10 cellular contexts compared by ENCODE assay signal in genomic region chr12:52010692-52011601, GRCh38. TPM values are rescaled to one million over a fixed set of nuclear protein-coding genes. Genes with fewer than 3 reads are reported as not detected.
DNase-seq lines count a peak whose midpoint lies in the region; ATAC-seq, FAIRE-seq and TF ChIP-seq lines count a peak whose summit lies in the region.
"Had no signal": no experiment of that assay in that cellular context is flagged by ENCODE, and none has a peak within 500 bp of the region (broad histone marks: within the 10 kb centered on the region; RNA-seq: fewer than 3 reads in every experiment).

No MANE protein-coding gene starts in this region.

- no peaks in the 10 kb centered on the region for H3K27me3 ChIP-seq in CD4-positive, alpha-beta T cell (ENCODE audit: control insufficient read depth, insufficient read depth, low read length)
- peaks cover 12% of the 10 kb centered on the region for H3K27me3 ChIP-seq in fibroblast of lung (ENCODE audit: control insufficient read depth, insufficient read depth, low read length)
- H3K27me3 ChIP-seq in pancreas, result no peaks in the 10 kb centered on the region

- WGBS in pancreas, 2 donors, result 53 to 61% methylated on average over 8 of the region's 8 CpGs

- no peaks in the 10 kb centered on the region for H4K20me1 ChIP-seq in fibroblast of lung (ENCODE audit: control insufficient read depth, extremely low read depth, insufficient read depth, low read length)

- peak overlapping the region; percentile 9 for H3K27ac Mint-ChIP-seq in CD4-positive, alpha-beta T cell
- H3K27ac Mint-ChIP-seq: activated CD4-positive, alpha-beta memory T cell treated with anti-CD3 and anti-CD28 coated beads for 36 hours had no signal

- no peaks in the 10 kb centered on the region for H3K27me3 Mint-ChIP-seq in CD4-positive, alpha-beta T cell

- no peak overlapping the region for H3K9ac ChIP-seq in fibroblast of lung (ENCODE audit: insufficient read depth, low read length)

- intact Hi-C loops in CD4-positive, alpha-beta T cell (cut with DNase I, micrococcal nuclease), result no loop called here
- intact Hi-C loops in pancreas (cut with DNase I), result no loop called here

- no peaks in the 10 kb centered on the region for H3K9me3 Mint-ChIP-seq in CD4-positive, alpha-beta T cell
- H3K9me3 Mint-ChIP-seq: activated CD4-positive, alpha-beta memory T cell treated with anti-CD3 and anti-CD28 coated beads for 36 hours had no signal

- ATAC-seq in CD4-positive, alpha-beta T cell (ENCODE audit: poor library complexity), result no peak
- no peak for ATAC-seq in pancreas
- no peak for ATAC-seq in HG03565 (IDR thresholded peaks at IDR 0.05; ENCODE audit: unreplicated experiment)
- ATAC-seq in GM19023 (IDR thresholded peaks at IDR 0.05; ENCODE audit: unreplicated experiment), result no peak

- no peaks in the 10 kb centered on the region for H3K79me2 ChIP-seq in fibroblast of lung (ENCODE audit: control insufficient read depth, insufficient read depth, low read length)

- no peak for FAIRE-seq in pancreas (lab: Jason Lieb, UNC)

- CTCF ChIA-PET in CD4-positive, alpha-beta T cell (lab: Charles Lee), result interaction anchor here (1.2 to 10.8 kb wide), 2 partner anchors 11 to 18 kb away, joined by 3 to 184 read pairs; no protein-coding TSS in a partner anchor

- H3K4me1 ChIP-seq in fibroblast of lung (ENCODE audit: control insufficient read depth, extremely low read depth, insufficient read depth, low read length), result peaks cover 7% of the 10 kb centered on the region
- peaks cover 0 to 7% (median 0%) of the 10 kb centered on the region in 3 donors for H3K4me1 ChIP-seq in pancreas

- no peak for DNase-seq in CD4-positive, alpha-beta T cell
- DNase-seq in NCI-H2171 treated with DMSO at 0.1 percent for 48 hours (lab: John Stamatoyannopoulos, UW), result peak; percentile 79
- no peak for DNase-seq in fibroblast of lung (ENCODE audit: low read depth in 2 of 2)
- DNase-seq in pancreas, result peak in 1 of 6 donors; percentile 7
- DNase-seq in NK-92 treated with Interleukin-12 subunit alpha and Interleukin-12 subunit beta, amount 100 ng/mL, for 24 hours (lab: John Stamatoyannopoulos, UW), result no peak
- no peak for DNase-seq in stimulated activated CD4-positive, alpha-beta T cell treated with anti-CD3 and anti-CD28 coated beads, Interleukin-2, amount 100 ng/mL, for 24 hours
- DNase-seq: activated CD4-positive, alpha-beta memory T cell treated with anti-CD3 and anti-CD28 coated beads for 36 hours; DMS79 had no signal

- POLR2A ChIA-PET in CD4-positive, alpha-beta T cell (lab: Charles Lee), result interaction anchor here (5.8 kb wide), 1 partner anchor 11 kb away, joined by 73 read pairs; no protein-coding TSS in a partner anchor

- H3K36me3 ChIP-seq in fibroblast of lung (ENCODE audit: control insufficient read depth, insufficient read depth, low read length) (no peaks in the 10 kb centered on the region), pancreas (peaks cover 0 to 11% (median 0%) of the 10 kb centered on the region in 3 donors)

- peaks cover 17% of the 10 kb centered on the region for H3K4me1 Mint-ChIP-seq in CD4-positive, alpha-beta T cell (ENCODE audit: low read depth)

- no peaks in the 10 kb centered on the region for H3K9me3 ChIP-seq in CD4-positive, alpha-beta T cell (ENCODE audit: control insufficient read depth, low read length)
- H3K9me3 ChIP-seq in fibroblast of lung (ENCODE audit: control insufficient read depth, insufficient read depth, low read depth, low read length) (no peaks in the 10 kb centered on the region), pancreas (no peaks in the 10 kb centered on the region)

- peak overlapping the region; percentile 57 for H3K4me2 ChIP-seq in fibroblast of lung (ENCODE audit: extremely low read depth, insufficient read depth, low read length)

- H3K36me3 Mint-ChIP-seq in CD4-positive, alpha-beta T cell (ENCODE audit: low read depth), result peaks cover 66% of the 10 kb centered on the region

- H2AFZ ChIP-seq in fibroblast of lung (ENCODE audit: low read length), result peak overlapping the region; percentile 51

- H3K27ac ChIP-seq in CD4-positive, alpha-beta T cell (ENCODE audit: low read depth, low read length), result no peak overlapping the region
- H3K27ac ChIP-seq in fibroblast of lung (ENCODE audit: insufficient read depth, low read length) (peak overlapping the region; percentile 45), pancreas (peak overlapping the region in 3 of 4 donors; percentile 1 to 41 (median 22))

- H3K4me3 ChIP-seq in fibroblast of lung (replicated peaks in 1 of 4; ENCODE audit: control extremely low read depth in 1 of 4, insufficient read depth in 1 of 4, low read depth in 3 of 4, low read length in 4 of 4) (peak overlapping the region in 3 of 4 experiments; percentile 6 to 50 (median 39)), pancreas (no peak overlapping the region)

- TF ChIP-seq CTCF in CD4-positive, alpha-beta T cell (IDR thresholded peaks at IDR 0.05), result no peak
- TF ChIP-seq CTCF in fibroblast of lung (conservative IDR thresholded peaks at IDR 0.05 in 1 of 2, IDR thresholded peaks at IDR 0.05 in 1 of 2; ENCODE audit: low read depth in 1 of 2, low read length in 2 of 2) (no peak), pancreas (IDR thresholded peaks at IDR 0.05) (no peak)

- peak overlapping the region; percentile 15 for H3K4me3 Mint-ChIP-seq in CD4-positive, alpha-beta T cell
- H3K4me3 Mint-ChIP-seq: activated CD4-positive, alpha-beta memory T cell treated with anti-CD3 and anti-CD28 coated beads for 36 hours had no signal

RNA-seq across cellular contexts. Expression of gene TAMALIN, which starts 4.2 kb away (rescaled TPM):
- 100 to 1,000 TPM; 495 to 525 TPM for total RNA-seq in CD4-positive, alpha-beta T cell
- 11.3 and 12.1 TPM in 2 replicates for total RNA-seq in fibroblast of lung
- polyA plus RNA-seq in fibroblast of lung, result 4.9 and 5.3 TPM in 2 replicates
- polyA plus RNA-seq in fibroblast of lung (2012), result 6.0 and 6.7 TPM in 2 replicates
- 7.3 and 10.0 TPM in 2 replicates for polyA minus RNA-seq in fibroblast of lung (ENCODE audit: low replicate concordance)
- total RNA-seq in pancreas, result 10 to 100 TPM in 3 of 6 donors, 1 to 10 TPM in 3; 7.1 to 18.0 (median 11.0) TPM
- 10 to 100 TPM; 25.4 to 51.6 TPM for polyA plus RNA-seq in pancreas

RNA-seq across cellular contexts. Expression of gene NR4A1, which starts 40.3 kb away (rescaled TPM):
- total RNA-seq in CD4-positive, alpha-beta T cell, result 10 to 100 TPM; 67.0 to 79.2 TPM
- total RNA-seq in fibroblast of lung, result 2.1 and 3.8 TPM in 2 replicates
- polyA plus RNA-seq in fibroblast of lung, result 4.1 and 15.9 TPM in 2 replicates
- polyA plus RNA-seq in fibroblast of lung (2012), result 7.9 and 23.3 TPM in 2 replicates
- 16.6 and 62.1 TPM in 2 replicates for polyA minus RNA-seq in fibroblast of lung (ENCODE audit: low replicate concordance)
- total RNA-seq in pancreas, result 10 to 100 TPM; 11.7 to 55.2 (median 22.0) TPM
- 10 to 100 TPM; 76.4 to 85.4 TPM for polyA plus RNA-seq in pancreas

RNA-seq across cellular contexts. Expression of gene ATG101, which starts 58.8 kb away (rescaled TPM):
- 10 to 100 TPM; 20.6 to 20.9 TPM for total RNA-seq in CD4-positive, alpha-beta T cell
- total RNA-seq in fibroblast of lung (90.3 and 103 TPM in 2 replicates), pancreas (10 to 100 TPM; 13.6 to 20.4 (median 18.7) TPM)
- polyA plus RNA-seq in fibroblast of lung (82.2 and 82.9 TPM in 2 replicates), pancreas (10 to 100 TPM; 23.0 to 31.7 TPM)
- polyA plus RNA-seq in fibroblast of lung (2012), result 78.1 and 79.9 TPM in 2 replicates
- 109 and 186 TPM in 2 replicates for polyA minus RNA-seq in fibroblast of lung (ENCODE audit: low replicate concordance)

RNA-seq across cellular contexts. Expression of gene ACVR1B, which starts 59.4 kb away (rescaled TPM):
- total RNA-seq in CD4-positive, alpha-beta T cell, result 10 to 100 TPM; 14.2 to 14.5 TPM
- total RNA-seq in fibroblast of lung, result 11.3 and 12.4 TPM in 2 replicates
- 13.0 and 13.6 TPM in 2 replicates for polyA plus RNA-seq in fibroblast of lung
- 10.5 and 10.6 TPM in 2 replicates for polyA plus RNA-seq in fibroblast of lung (2012)
- 14.5 and 30.9 TPM in 2 replicates for polyA minus RNA-seq in fibroblast of lung (ENCODE audit: low replicate concordance)
- 10 to 100 TPM; 24.2 to 31.4 (median 27.8) TPM for total RNA-seq in pancreas
- polyA plus RNA-seq in pancreas, result 10 to 100 TPM; 16.0 to 22.4 TPM

Comparison
In these comparisons a context has a peak if more than half of its experiments do, and no peak if none do; other contexts are left out.
1. H3K4me3 ChIP-seq: peak in fibroblast of lung (3 of 4); none in pancreas (0 of 4).
2. RNA of gene TAMALIN, which starts 4.2 kb away (total RNA-seq): 495 to 525 TPM in CD4-positive, alpha-beta T cell; 7.1 to 18.0 TPM in pancreas and 11.3 to 12.1 TPM in fibroblast of lung; every median in the first group is over 10 times any median in the second.